Comparison of ENCODE assay signal across 9 cellular contexts in the genomic region with DNA sequence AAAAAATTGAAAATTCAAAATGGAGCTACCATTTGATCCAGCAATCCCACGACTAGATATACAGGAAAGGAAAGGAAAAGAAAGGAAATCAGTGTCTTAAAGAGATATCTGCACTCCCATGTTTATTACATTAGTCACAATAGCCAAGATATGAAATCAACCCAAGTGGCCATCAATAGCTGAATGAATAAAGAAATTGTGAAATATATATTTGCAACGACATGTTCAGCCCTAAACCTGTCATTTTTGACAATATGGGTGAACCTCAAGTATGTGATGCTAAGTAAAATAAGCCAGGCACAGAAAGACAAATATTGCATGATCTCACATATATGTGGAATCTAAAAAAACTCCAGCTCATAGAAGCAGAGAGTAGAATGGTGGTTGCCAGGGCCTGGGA.
"Had no signal": no experiment of that assay in that cellular context is flagged by ENCODE, and none has a peak within 500 bp of the region (broad histone marks: within the 10 kb centered on the region; RNA-seq: fewer than 3 reads in every experiment).

No MANE protein-coding gene starts in this region.

- H3K27ac ChIP-seq: GM23248 had no signal

- H3K27ac Mint-ChIP-seq: HFFc6 had no signal

- H3K9me3 Mint-ChIP-seq: HFFc6 had no signal

- H3K36me3 ChIP-seq: HAP-1 had no signal

- FAIRE-seq: HTR-8/SVneo, K562 had no signal

- DNase-seq: GM23248, GOT3, H7, HFFc6, IMR-90 had no signal

- H3K4me3 ChIP-seq: GM23248, HAP-1, K562 had no signal

- ATAC-seq: HCT116, K562 had no signal

- H3K4me3 Mint-ChIP-seq: HFFc6 had no signal
